In the genomic region with DNA sequence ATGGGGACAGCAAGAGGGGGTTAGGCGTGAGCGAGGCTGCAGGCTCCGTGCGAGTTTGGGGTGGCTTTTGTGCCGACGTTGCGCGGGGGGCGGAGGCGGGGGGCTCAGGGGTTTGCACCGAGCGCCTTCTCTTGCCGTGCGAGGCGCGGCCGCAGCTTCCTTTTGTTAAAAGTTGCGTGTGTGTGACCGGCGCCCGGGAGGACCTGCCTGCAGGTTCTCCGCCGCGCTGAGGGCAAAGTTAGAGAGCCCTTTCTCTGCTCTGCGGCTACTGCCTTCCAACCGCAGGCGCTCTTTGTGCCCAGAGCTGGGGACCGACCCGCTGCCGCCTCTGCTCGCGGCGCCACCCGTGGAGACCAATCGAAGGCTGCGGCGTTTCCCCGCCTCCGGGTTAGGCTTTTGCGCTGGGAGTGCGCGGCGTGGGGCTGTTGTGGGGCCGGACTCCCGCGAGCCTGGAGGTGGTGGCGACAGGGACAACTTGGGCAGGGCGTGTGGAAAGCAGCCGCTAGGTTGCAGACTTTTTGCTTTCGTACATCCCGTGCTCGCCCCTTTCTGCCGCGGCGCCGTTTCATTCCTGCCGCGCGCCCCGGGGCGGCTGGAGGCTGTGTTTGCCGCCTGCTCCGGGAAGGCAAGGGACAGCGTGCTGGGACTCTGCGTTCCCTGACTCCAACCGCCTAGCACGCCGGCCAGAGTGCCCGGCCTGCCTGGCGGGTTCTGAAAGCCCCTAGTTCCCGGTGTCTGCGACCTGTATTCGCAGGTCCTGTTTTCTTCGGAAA, we compare ENCODE assay signal across 8 cellular contexts. TPM values are rescaled to one million over a fixed set of nuclear protein-coding genes. Genes with fewer than 3 reads are reported as not detected.
A peak's percentile ranks its signal among the peaks of the same experiment; 100 is the strongest.
DNase-seq lines count a peak whose midpoint lies in the region; ATAC-seq and TF ChIP-seq lines count a peak whose summit lies in the region.

No MANE protein-coding gene starts in this region.

- CTCF ChIA-PET in SK-N-SH (lab: Yijun Ruan, JAX) (interaction anchor here (0.8 to 3.9 kb wide), 5 partner anchors 14 to 1069 kb away, joined by 3 to 20 read pairs (median 4); no protein-coding TSS in a partner anchor), MCF 10A (lab: Yijun Ruan, JAX) (interaction anchor here (0.6 to 1.0 kb wide), 3 partner anchors 14 to 302 kb away, joined by 3 read pairs; no protein-coding TSS in a partner anchor)

- peaks cover 28% of the 10 kb centered on the region for H3K4me1 Mint-ChIP-seq in MCF 10A (ENCODE audit: insufficient read depth, unreplicated experiment)

- H3F3A ChIP-seq in SK-N-SH (replicated peaks; ENCODE audit: insufficient read depth) = peaks cover 22% of the 10 kb centered on the region

- H3K27ac ChIP-seq in SK-N-SH (ENCODE audit: low read depth in 2 of 2, low read length in 1 of 2) = no peak overlapping the region

- H2AFZ ChIP-seq in SK-N-SH (ENCODE audit: low read depth) = peak overlapping the region; percentile 59

- WGBS in SK-N-SH (ENCODE audit: low lambda C conversion rate) = 4% methylated on average over 10 of the region's 74 CpGs

- TF ChIP-seq CTCF in SK-N-SH (IDR thresholded peaks at IDR 0.05) (peak; percentile 46), MCF 10A (IDR thresholded peaks at IDR 0.05; ENCODE audit: unreplicated experiment) (no peak)

- H3K9ac ChIP-seq in SK-N-SH = peak overlapping the region; percentile 63

- H3K4me3 ChIP-seq in SK-N-SH (ENCODE audit: low read depth in 2 of 2, low read length in 1 of 2) (peak overlapping the region; percentile 53 to 76), skeletal muscle cell (ENCODE audit: low read depth, low read length) (peak overlapping the region; percentile 50)

- no peak for TF ChIP-seq EP300 in SK-N-SH (IDR thresholded peaks at IDR 0.05; ENCODE audit: borderline replicate concordance in 1 of 2, low read depth in 1 of 2, low read length in 1 of 2)

- ATAC-seq in Right ventricle myocardium inferior (peak; percentile 79), HG03039 (IDR thresholded peaks at IDR 0.05; ENCODE audit: unreplicated experiment) (no peak)

- no peaks in the 10 kb centered on the region for H3K36me3 Mint-ChIP-seq in MCF 10A (ENCODE audit: insufficient read depth, unreplicated experiment)

- no TSS peak for BruUV-seq in MCF 10A (replicated peaks; lab: Mats Ljungman, UMichigan)

- no peak overlapping the region for H3K27ac Mint-ChIP-seq in MCF 10A (ENCODE audit: low read depth, unreplicated experiment)

- H4K20me1 ChIP-seq in SK-N-SH (ENCODE audit: insufficient read depth) = peaks cover 3% of the 10 kb centered on the region; the same call in 1 of the 2 replicates

- H3K79me2 ChIP-seq in SK-N-SH (ENCODE audit: insufficient read depth) = no peaks in the 10 kb centered on the region

- H3K4me2 ChIP-seq in SK-N-SH = peak overlapping the region; percentile 91

- peaks cover 11 to 13% of the 10 kb centered on the region in 2 experiments; a peak in 3 of 4 replicates for H3K4me1 ChIP-seq in SK-N-SH (ENCODE audit: control insufficient read depth in 1 of 2, insufficient read depth in 2 of 2, low read depth in 1 of 2, low read length in 1 of 2)

- POLR2A ChIA-PET in SK-N-SH (lab: Yijun Ruan, JAX) = no interaction called here
- POLR2A ChIA-PET in MCF 10A (lab: Yijun Ruan, JAX) = interaction anchor here (0.7 kb wide), 1 partner anchor 248 kb away, joined by 3 read pairs; no protein-coding TSS in a partner anchor

- no peaks in the 10 kb centered on the region for H3K27me3 Mint-ChIP-seq in MCF 10A (ENCODE audit: insufficient read depth, unreplicated experiment)

- 0 out of 2 replicates have a peak, but pooled peaks cover 14% of the 10 kb centered on the region for H3K27me3 ChIP-seq in SK-N-SH (ENCODE audit: insufficient read depth)

- intact Hi-C loops in Right ventricle myocardium inferior (cut with DNase I) = no loop called here
- intact Hi-C loops in cardiac septum (cut with DNase I) = no loop called here
- intact Hi-C loops in MCF 10A (cut with micrococcal nuclease) = no loop called here

- no peaks in the 10 kb centered on the region for H3K9me3 ChIP-seq in SK-N-SH

- H3K9me2 ChIP-seq in SK-N-SH = no peaks in the 10 kb centered on the region

- no peak for TF ChIP-seq RAD21 in SK-N-SH (IDR thresholded peaks at IDR 0.05; ENCODE audit: low read length)

- H3K9me3 Mint-ChIP-seq in MCF 10A (ENCODE audit: unreplicated experiment) = no peaks in the 10 kb centered on the region

- peak overlapping the region; percentile 77 for H3K4me3 Mint-ChIP-seq in MCF 10A (ENCODE audit: unreplicated experiment)

- DNase-seq in Right ventricle myocardium inferior (ENCODE audit: missing footprints) = peak; percentile 77
- DNase-seq in cardiac septum (ENCODE audit: low spot score) = no peak
- DNase-seq in HT1080 (ENCODE audit: low read depth) = peak; percentile 60
- DNase-seq in SK-N-SH = peak; percentile 78
- DNase-seq in MCF 10A (ENCODE audit: unreplicated experiment) = peak; percentile 43
- peak; percentile 25 for DNase-seq in inferior parietal cortex (ENCODE audit: extremely low spot score)
- no peak for DNase-seq in skeletal muscle cell (ENCODE audit: low read depth)

- H3K36me3 ChIP-seq in SK-N-SH (replicated peaks in 1 of 2; ENCODE audit: control insufficient read depth in 1 of 2, insufficient read depth in 2 of 2, low read length in 1 of 2) = no peaks in the 10 kb centered on the region

TF ChIP-seq in SK-N-SH, 30 proteins besides CTCF, POLR2A, EP300 and RAD21:
- TF ChIP-seq TEAD4 (IDR thresholded peaks at IDR 0.05; ENCODE audit: borderline replicate concordance, insufficient read depth) = no peak
- TF ChIP-seq, protein P1, sequence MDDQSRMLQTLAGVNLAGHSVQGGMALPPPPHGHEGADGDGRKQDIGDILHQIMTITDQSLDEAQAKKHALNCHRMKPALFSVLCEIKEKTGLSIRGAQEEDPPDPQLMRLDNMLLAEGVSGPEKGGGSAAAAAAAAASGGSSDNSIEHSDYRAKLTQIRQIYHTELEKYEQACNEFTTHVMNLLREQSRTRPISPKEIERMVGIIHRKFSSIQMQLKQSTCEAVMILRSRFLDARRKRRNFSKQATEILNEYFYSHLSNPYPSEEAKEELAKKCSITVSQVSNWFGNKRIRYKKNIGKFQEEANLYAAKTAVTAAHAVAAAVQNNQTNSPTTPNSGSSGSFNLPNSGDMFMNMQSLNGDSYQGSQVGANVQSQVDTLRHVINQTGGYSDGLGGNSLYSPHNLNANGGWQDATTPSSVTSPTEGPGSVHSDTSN (IDR thresholded peaks at IDR 0.05) = no peak
- TF ChIP-seq JUND (IDR thresholded peaks at IDR 0.05) = no peak
- TF ChIP-seq, protein P2, sequence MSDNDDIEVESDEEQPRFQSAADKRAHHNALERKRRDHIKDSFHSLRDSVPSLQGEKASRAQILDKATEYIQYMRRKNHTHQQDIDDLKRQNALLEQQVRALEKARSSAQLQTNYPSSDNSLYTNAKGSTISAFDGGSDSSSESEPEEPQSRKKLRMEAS (IDR thresholded peaks at IDR 0.05; ENCODE audit: low read depth) = peak; percentile 39; the same call in 1 of the 2 replicates
- no peak for TF ChIP-seq POLR2AphosphoS5 (IDR thresholded peaks at IDR 0.05; ENCODE audit: low read depth, low read length)
TF ChIP-seq in SK-N-SH: peak in this region for 1.

RNA-seq across cellular contexts. Expression of a gene that starts 0.8 kb away (rescaled TPM):
- total RNA-seq in Right ventricle myocardium inferior = 1.5 TPM
- 2.3 TPM for total RNA-seq in cardiac septum
- under 0.01 and 0.21 TPM in 2 replicates for total RNA-seq in HT1080 (2014; rRNA removed; shearing (Covaris generic))
- polyA plus RNA-seq in HT1080 (2015; cell fraction: cytosol; rRNA removed) = 0.78 and 1.4 TPM in 2 replicates
- polyA plus RNA-seq in HT1080 (2015; cell fraction: nucleus; rRNA removed) = 3.3 and 3.9 TPM in 2 replicates
- polyA plus RNA-seq in SK-N-SH (2012; rRNA removed) = 0.79 and 1.2 TPM in 2 replicates
- polyA plus RNA-seq in SK-N-SH (2012; cell fraction: cytosol; rRNA removed) = 0.93 and 0.94 TPM in 2 replicates
- 0.96 and 1.9 TPM in 2 replicates for polyA plus RNA-seq in SK-N-SH (2012; cell fraction: nucleus; rRNA removed)
- not detected in 2 replicates for total RNA-seq in MCF 10A (2022)

Comparison
In these comparisons a context has a peak if more than half of its experiments do, and no peak if none do; other contexts are left out.
1. DNase-seq: peak in Right ventricle myocardium inferior (single experiment), HT1080 (single experiment), SK-N-SH (single experiment), MCF 10A (single experiment) and inferior parietal cortex (single experiment); none in cardiac septum (single experiment) and skeletal muscle cell (single experiment).